Comparison of ENCODE assay signal across 1 cellular context in genomic region chr5:138709216-138709615, GRCh38.
TF ChIP-seq lines count a peak whose summit lies in the region.

No MANE protein-coding gene starts in this region.

TF ChIP-seq in GM23338, 12 proteins besides CTCF, POLR2A, EP300 and RAD21:
- no peak for TF ChIP-seq ZNF462 (CRISPR knock-in tag; IDR thresholded peaks at IDR 0.05)
